In the genomic region with DNA sequence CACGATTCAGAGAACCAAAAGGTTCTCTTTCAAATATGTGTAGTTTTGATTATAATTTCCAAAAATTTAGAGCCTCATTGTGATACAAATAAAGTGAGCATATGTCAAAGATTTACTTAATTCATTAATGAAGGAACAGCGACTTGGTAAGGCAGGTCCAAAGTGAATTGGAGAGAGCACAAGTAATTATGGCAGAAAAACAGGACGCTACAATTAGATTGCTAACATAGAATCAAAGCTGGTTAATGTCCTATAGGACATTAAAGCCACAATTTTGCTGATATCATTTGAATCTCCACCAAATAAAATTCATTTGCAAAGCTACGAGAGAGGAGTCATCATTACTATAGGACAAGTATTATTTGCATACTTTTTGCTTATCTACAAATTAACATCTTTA, we compare ENCODE assay signal across 8 cellular contexts.
"Had no signal": no experiment of that assay in that cellular context is flagged by ENCODE, and none has a peak within 500 bp of the region (broad histone marks: within the 10 kb centered on the region; RNA-seq: fewer than 3 reads in every experiment).

No MANE protein-coding gene starts in this region.

- H3K4me2 ChIP-seq: GM23338 had no signal

- ATAC-seq: GM23338, K562 had no signal

- H2AFZ ChIP-seq: GM23338 had no signal

- H3K4me3 ChIP-seq: GM23338, K562 had no signal

- DNase-seq: H9, HCEC 1CT, IMR-90 had no signal

- FAIRE-seq: H1, H54, HTR-8/SVneo, K562 had no signal
